In the genomic region with DNA sequence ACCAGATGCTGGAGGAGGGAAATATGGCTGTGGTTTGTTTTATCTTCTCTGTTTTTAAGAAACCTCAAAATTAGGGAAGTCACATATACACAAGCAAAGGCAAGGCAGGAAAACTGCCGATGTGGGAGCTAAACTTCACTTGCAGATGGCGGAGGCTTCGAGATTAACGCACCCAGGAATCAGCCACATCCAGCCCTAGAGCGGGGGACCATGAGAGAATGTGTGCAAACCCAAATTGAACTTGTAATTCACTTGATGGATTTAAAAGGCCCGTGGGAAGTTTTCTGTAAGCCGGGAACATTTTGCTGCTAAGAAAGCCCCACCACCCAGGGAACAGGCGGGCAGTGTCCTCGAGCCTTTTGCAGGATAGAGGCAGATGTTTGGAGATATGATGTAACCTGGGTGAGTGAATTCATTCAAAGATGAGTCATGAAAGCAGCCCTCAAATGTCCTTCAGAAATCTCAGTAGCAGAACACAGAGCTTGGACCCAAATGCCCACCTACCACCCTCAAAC, we compare ENCODE assay signal across 10 cellular contexts. TPM values are rescaled to one million over a fixed set of nuclear protein-coding genes. Genes with fewer than 3 reads are reported as not detected.
DNase-seq lines count a peak whose midpoint lies in the region; ATAC-seq and TF ChIP-seq lines count a peak whose summit lies in the region.
"Had no signal": no experiment of that assay in that cellular context is flagged by ENCODE, and none has a peak within 500 bp of the region (broad histone marks: within the 10 kb centered on the region; RNA-seq: fewer than 3 reads in every experiment).

No MANE protein-coding gene starts in this region.

- CTCF ChIA-PET in Caco-2 (lab: Charles Lee), result interaction anchor here (3.1 kb wide), 1 partner anchor 130 kb away, joined by 11 read pairs; no protein-coding TSS in a partner anchor

- H3K27ac ChIP-seq in angular gyrus (ENCODE audit: low read depth, low read length), result peak overlapping the region; percentile 23
- H3K27ac ChIP-seq: 22Rv1 had no signal

- H3K4me3 ChIP-seq in Caco-2 (ENCODE audit: low read depth, low read length), result no peak overlapping the region
- H3K4me3 ChIP-seq: mucosa of descending colon had no signal

- no peaks in the 10 kb centered on the region; the same call in 1 of the 2 replicates for H3K27me3 ChIP-seq in Caco-2 (replicated peaks; ENCODE audit: control insufficient read depth, insufficient read depth, low read length)

- DNase-seq in DMS53 (lab: John Stamatoyannopoulos, UW), result peak; percentile 22
- DNase-seq in DMS53 treated with DMSO at 0.1 percent for 48 hours (lab: John Stamatoyannopoulos, UW; ENCODE audit: unreplicated experiment), result no peak
- DNase-seq in KBM-7, result peak; percentile 90
- DNase-seq in natural killer cell, result no peak
- DNase-seq in Ammon's horn (ENCODE audit: low spot score), result no peak
- DNase-seq in stimulated activated CD4-positive, alpha-beta T cell treated with anti-CD3 and anti-CD28 coated beads, Interleukin-12 subunit alpha, Interleukin-12 subunit beta, amount 100 ng/mL, for 4 hours, result no peak
- DNase-seq in Caco-2, result no peak

- H3K27me3 Mint-ChIP-seq in natural killer cell (ENCODE audit: low read depth in 2 of 2) (no peaks in the 10 kb centered on the region), Caco-2 (ENCODE audit: insufficient read depth, unreplicated experiment) (peaks cover 23% of the 10 kb centered on the region)

- H3K4me3 Mint-ChIP-seq in natural killer cell (peak overlapping the region; percentile 70), Caco-2 (ENCODE audit: unreplicated experiment) (no peak overlapping the region)

- TF ChIP-seq CTCF in natural killer cell (IDR thresholded peaks at IDR 0.05) (no peak), Caco-2 (IDR thresholded peaks at IDR 0.05; ENCODE audit: insufficient read depth in 1 of 2, low read depth in 1 of 2, low read length in 1 of 2, severe bottlenecking in 1 of 2, unreplicated experiment in 1 of 2) (no peak)

- no peaks in the 10 kb centered on the region for H3K36me3 ChIP-seq in Caco-2 (ENCODE audit: control insufficient read depth, insufficient read depth, low read length)

- H3K9me3 Mint-ChIP-seq in natural killer cell, result no peaks in the 10 kb centered on the region
- H3K9me3 Mint-ChIP-seq in Caco-2 (ENCODE audit: unreplicated experiment), result no peaks in the 10 kb centered on the region

- H3K27ac Mint-ChIP-seq in natural killer cell (no peak overlapping the region), Caco-2 (ENCODE audit: unreplicated experiment) (no peak overlapping the region)

- no peaks in the 10 kb centered on the region for H3K9me3 ChIP-seq in Caco-2
- H3K9me3 ChIP-seq: mucosa of descending colon had no signal

- H3K4me1 Mint-ChIP-seq in natural killer cell (peaks cover 0 to 85% of the 10 kb centered on the region in 2 donors), Caco-2 (ENCODE audit: low read depth, unreplicated experiment) (no peaks in the 10 kb centered on the region)

- BruUV-seq in Caco-2 (replicated peaks; lab: Mats Ljungman, UMichigan), result no TSS peak

- peak in 1 of 3 donors; percentile 37 for ATAC-seq in natural killer cell

- H3K36me3 Mint-ChIP-seq in natural killer cell (no peaks in the 10 kb centered on the region), Caco-2 (ENCODE audit: insufficient read depth, unreplicated experiment) (no peaks in the 10 kb centered on the region)

- no peaks in the 10 kb centered on the region for H3K4me1 ChIP-seq in Caco-2

- intact Hi-C loops in natural killer cell (cut with micrococcal nuclease) (loop anchor here (2.0 kb wide), 1 partner anchor 13 kb away; no protein-coding TSS in a partner anchor), Caco-2 (cut with micrococcal nuclease; ENCODE audit: unreplicated experiment) (loop anchor here (5.0 kb wide), 1 partner anchor 326 kb away; no protein-coding TSS in a partner anchor)

- in situ Hi-C loops in KBM-7 (cut with MboI; ENCODE audit: low pct_unique_long_range_greater_than_20kb, low sequenced_read_pairs), result no loop called here

- POLR2A ChIA-PET in Caco-2 (lab: Charles Lee), result interaction anchor here (0.6 kb wide), 1 partner anchor 82 kb away, joined by 4 read pairs; no protein-coding TSS in a partner anchor

RNA-seq across cellular contexts. Expression of a gene that starts 39.9 kb away (rescaled TPM):
- total RNA-seq in natural killer cell (100 to 1,000 TPM; 382 to 392 (median 389) TPM), Caco-2 (2022) (7.7 and 9.5 TPM in 2 replicates)

Comparison
In these comparisons a context has a peak if more than half of its experiments do, and no peak if none do; other contexts are left out.
1. DNase-seq: peak in DMS53 (single experiment) and KBM-7 (single experiment); none in DMS53 treated with DMSO at 0.1 percent for 48 hours (single experiment), natural killer cell (single experiment), Ammon's horn (single experiment), stimulated activated CD4-positive, alpha-beta T cell treated with anti-CD3 and anti-CD28 coated beads, Interleukin-12 subunit alpha, Interleukin-12 subunit beta, amount 100 ng/mL, for 4 hours (single experiment) and Caco-2 (0 of 2).
2. RNA of a gene that starts 39.9 kb away (total RNA-seq): 382 to 392 TPM in natural killer cell; 7.7 to 9.5 TPM in Caco-2; every median in the first group is over 10 times any median in the second.